17 cellular contexts compared by ENCODE assay signal in genomic region chr6:12262236-12263061, GRCh38.
"Had no signal": no experiment of that assay in that cellular context is flagged by ENCODE, and none has a peak within 500 bp of the region (broad histone marks: within the 10 kb centered on the region; RNA-seq: fewer than 3 reads in every experiment).

No MANE protein-coding gene starts in this region.

- ATAC-seq: activated CD4-positive, CD25-positive, alpha-beta regulatory T cell treated with anti-CD3 and anti-CD28 coated beads, Interleukin-2, amount 50 U/mL, for 24 hours; gastrocnemius medialis; heart right ventricle; left lobe of liver; natural killer cell treated with Interleukin-12 subunit alpha and Interleukin-12 subunit beta and Interleukin-15 and Interleukin-18, amount 100 ng/mL, for 72 hours; right cardiac atrium had no signal

- H3K9me3 ChIP-seq: breast epithelium, gastrocnemius medialis, heart right ventricle had no signal

- H3K36me3 ChIP-seq: breast epithelium, gastrocnemius medialis, heart right ventricle had no signal

- DNase-seq: activated naive CD4-positive, alpha-beta T cell; activated naive CD8-positive, alpha-beta T cell treated with anti-CD3 and anti-CD28 coated beads, Interleukin-2, amount 10 ng/mL, durations not matched to agents 7 days and 5 days; anterior cingulate cortex; cerebellar nuclear complex; dermis blood vessel endothelial cell; gastrocnemius medialis; heart right ventricle; posterior cingulate gyrus; right cardiac atrium; stimulated activated CD4-positive, alpha-beta T cell treated with anti-CD3 and anti-CD28 coated beads, Interleukin-4, amount 100 ng/mL, for 24 hours; stimulated activated naive CD4-positive, alpha-beta T cell; T1000 had no signal

- H3K4me3 Mint-ChIP-seq: activated naive CD8-positive, alpha-beta T cell treated with anti-CD3 and anti-CD28 coated beads, Interleukin-2, amount 10 ng/mL, durations not matched to agents 7 days and 5 days; natural killer cell treated with Interleukin-12 subunit alpha and Interleukin-12 subunit beta and Interleukin-15 and Interleukin-18, amount 100 ng/mL, for 72 hours had no signal

- H3K36me3 Mint-ChIP-seq: activated naive CD8-positive, alpha-beta T cell treated with anti-CD3 and anti-CD28 coated beads, Interleukin-2, amount 10 ng/mL, durations not matched to agents 7 days and 5 days; natural killer cell treated with Interleukin-12 subunit alpha and Interleukin-12 subunit beta and Interleukin-15 and Interleukin-18, amount 100 ng/mL, for 72 hours had no signal

- H3K27ac ChIP-seq: breast epithelium, gastrocnemius medialis, heart right ventricle, skin epidermis had no signal

- H3K4me3 ChIP-seq: breast epithelium, gastrocnemius medialis, heart right ventricle, skin epidermis had no signal

- H3K4me1 ChIP-seq: breast epithelium, gastrocnemius medialis had no signal

- H3K27me3 ChIP-seq: breast epithelium, gastrocnemius medialis had no signal

- H3K27ac Mint-ChIP-seq: activated naive CD8-positive, alpha-beta T cell treated with anti-CD3 and anti-CD28 coated beads, Interleukin-2, amount 10 ng/mL, durations not matched to agents 7 days and 5 days; natural killer cell treated with Interleukin-12 subunit alpha and Interleukin-12 subunit beta and Interleukin-15 and Interleukin-18, amount 100 ng/mL, for 72 hours had no signal

- H3K9me3 Mint-ChIP-seq: activated naive CD8-positive, alpha-beta T cell treated with anti-CD3 and anti-CD28 coated beads, Interleukin-2, amount 10 ng/mL, durations not matched to agents 7 days and 5 days; natural killer cell treated with Interleukin-12 subunit alpha and Interleukin-12 subunit beta and Interleukin-15 and Interleukin-18, amount 100 ng/mL, for 72 hours had no signal
